Comparison of ENCODE assay signal across 9 cellular contexts in genomic region chr16:29876186-29876577, GRCh38. TPM values are rescaled to one million over a fixed set of nuclear protein-coding genes. Genes with fewer than 3 reads are reported as not detected.
A peak's percentile ranks its signal among the peaks of the same experiment; 100 is the strongest.
DNase-seq lines count a peak whose midpoint lies in the region; FAIRE-seq and TF ChIP-seq lines count a peak whose summit lies in the region.
"Had no signal": no experiment of that assay in that cellular context is flagged by ENCODE, and none has a peak within 500 bp of the region (broad histone marks: within the 10 kb centered on the region; RNA-seq: fewer than 3 reads in every experiment).

No MANE protein-coding gene starts in this region.

- no peak for FAIRE-seq in urothelium cell line (lab: Jason Lieb, UNC)

- peak overlapping the region; percentile 62; the same call in 1 of the 2 replicates for H2AFZ ChIP-seq in KMS-11 (ENCODE audit: low read depth)
- no peak overlapping the region for H2AFZ ChIP-seq in osteoblast (ENCODE audit: low read length)

- no peak overlapping the region for H3K9ac ChIP-seq in KMS-11

- no peaks in the 10 kb centered on the region for H3K79me2 ChIP-seq in KMS-11 (ENCODE audit: insufficient read depth, low read depth)
- H3K79me2 ChIP-seq in osteoblast (ENCODE audit: insufficient read depth, low read length): no peaks in the 10 kb centered on the region

- peak overlapping the region; percentile 38 to 88 (median 80) for H3K4me3 Mint-ChIP-seq in CD4-positive, alpha-beta memory T cell
- H3K4me3 Mint-ChIP-seq in endothelial cell (ENCODE audit: unreplicated experiment): peak overlapping the region; percentile 77

- no peaks in the 10 kb centered on the region for H4K20me1 ChIP-seq in KMS-11 (ENCODE audit: insufficient read depth)
- H4K20me1 ChIP-seq in osteoblast (ENCODE audit: insufficient read depth, low read length): no peaks in the 10 kb centered on the region

- H3K4me1 Mint-ChIP-seq in CD4-positive, alpha-beta memory T cell: peaks cover 3 to 21% (median 14%) of the 10 kb centered on the region in 4 donors
- peaks cover 4% of the 10 kb centered on the region for H3K4me1 Mint-ChIP-seq in endothelial cell (ENCODE audit: unreplicated experiment)

- H3K27me3 Mint-ChIP-seq in CD4-positive, alpha-beta memory T cell: peaks cover 12 to 23% of the 10 kb centered on the region in 2 donors
- H3K27me3 Mint-ChIP-seq in endothelial cell (ENCODE audit: unreplicated experiment): peaks cover 6% of the 10 kb centered on the region

- no peak overlapping the region for H3K4me2 ChIP-seq in KMS-11
- peak overlapping the region; percentile 67 for H3K4me2 ChIP-seq in osteoblast (ENCODE audit: insufficient read depth, low read length)

- peaks cover 0 to 1% (median 0%) of the 10 kb centered on the region in 8 donors for H3K9me3 Mint-ChIP-seq in CD4-positive, alpha-beta memory T cell
- no peaks in the 10 kb centered on the region for H3K9me3 Mint-ChIP-seq in endothelial cell (ENCODE audit: unreplicated experiment)

- TF ChIP-seq CTCF in KMS-11 (conservative IDR thresholded peaks at IDR 0.05; ENCODE audit: low read depth, low read length): no peak
- TF ChIP-seq CTCF in endothelial cell (IDR thresholded peaks at IDR 0.05; ENCODE audit: unreplicated experiment): no peak
- TF ChIP-seq CTCF in osteoblast (IDR thresholded peaks at IDR 0.05; ENCODE audit: extremely low read depth, low read depth, low read length): no peak
- TF ChIP-seq CTCF in GM20000 (IDR thresholded peaks at IDR 0.05; ENCODE audit: extremely low read depth, missing control alignments): no peak

- peak overlapping the region in 1 of 7 donors; percentile 35 for H3K27ac Mint-ChIP-seq in CD4-positive, alpha-beta memory T cell
- H3K27ac Mint-ChIP-seq in endothelial cell (ENCODE audit: unreplicated experiment): no peak overlapping the region

- H3K27ac ChIP-seq in CD4-positive, alpha-beta memory T cell (ENCODE audit: low read depth, low read length): no peak overlapping the region
- H3K27ac ChIP-seq in KMS-11: no peak overlapping the region
- no peak overlapping the region for H3K27ac ChIP-seq in osteoblast (ENCODE audit: low read depth, low read length)

- CTCF ChIA-PET in CD4-positive, alpha-beta memory T cell (lab: Charles Lee; ENCODE audit: partially characterized antibody): interaction anchor here (1.3 kb wide), 1 partner anchor 28 kb away, joined by 3 read pairs; no protein-coding TSS in a partner anchor

- H3K4me1 ChIP-seq in CD4-positive, alpha-beta memory T cell (ENCODE audit: insufficient read depth, low read length): peaks cover 14% of the 10 kb centered on the region
- H3K4me1 ChIP-seq in KMS-11 (ENCODE audit: low read depth, poor library complexity, severe bottlenecking) (no peaks in the 10 kb centered on the region), osteoblast (ENCODE audit: insufficient read depth, low read length) (no peaks in the 10 kb centered on the region)

- no peaks in the 10 kb centered on the region for H3K36me3 ChIP-seq in CD4-positive, alpha-beta memory T cell (ENCODE audit: insufficient read depth, low read length)
- no peaks in the 10 kb centered on the region for H3K36me3 ChIP-seq in KMS-11 (ENCODE audit: insufficient read depth)
- H3K36me3 ChIP-seq in osteoblast (ENCODE audit: insufficient read depth, low read length): no peaks in the 10 kb centered on the region

- no peaks in the 10 kb centered on the region for H3K9me3 ChIP-seq in CD4-positive, alpha-beta memory T cell (ENCODE audit: control insufficient read depth in 1 of 2, low read length in 2 of 2)
- no peaks in the 10 kb centered on the region for H3K9me3 ChIP-seq in osteoblast (ENCODE audit: low read depth, low read length)

- POLR2A ChIA-PET in CD4-positive, alpha-beta memory T cell (lab: Charles Lee; ENCODE audit: partially characterized antibody): interaction anchor here (1.5 kb wide), 1 partner anchor 13 kb away, joined by 3 read pairs; the partner anchor contains the start of gene CDIPT

- intact Hi-C loops in CD4-positive, alpha-beta memory T cell (cut with micrococcal nuclease): loop anchor here (1.0 kb wide), 1 partner anchor 13 kb away; the partner anchor contains the start of gene CDIPT

- no peaks in the 10 kb centered on the region for H3K36me3 Mint-ChIP-seq in CD4-positive, alpha-beta memory T cell
- H3K36me3 Mint-ChIP-seq in endothelial cell (ENCODE audit: low read depth, unreplicated experiment): peaks cover 3% of the 10 kb centered on the region

- DNase-seq in CD4-positive, alpha-beta memory T cell: no peak
- no peak for DNase-seq in endothelial cell (ENCODE audit: low spot score)
- peak; percentile 67 for DNase-seq in osteoblast (ENCODE audit: insufficient read length, low spot score, missing footprints)
- DNase-seq in GM20000 (ENCODE audit: low spot score): no peak
- no peak for DNase-seq in hepatic stellate cell (ENCODE audit: low spot score)
- no peak for DNase-seq in DMS 273 treated with DMSO at 0.1 percent for 48 hours (lab: John Stamatoyannopoulos, UW)
- DNase-seq in urothelium cell line (ENCODE audit: low spot score): no peak
- DNase-seq: NCI-H526 had no signal

- H3K4me3 ChIP-seq in CD4-positive, alpha-beta memory T cell (ENCODE audit: low read length in 2 of 2): peak overlapping the region in 1 of 2 donors; percentile 38
- H3K4me3 ChIP-seq in KMS-11 (IDR thresholded peaks at IDR 0.05; ENCODE audit: insufficient read depth, low read depth, low read length) (no peak overlapping the region), osteoblast (ENCODE audit: insufficient read depth, low read length) (peak overlapping the region; percentile 43)

- peaks cover 8% of the 10 kb centered on the region for H3K27me3 ChIP-seq in CD4-positive, alpha-beta memory T cell (ENCODE audit: insufficient read depth, low read length)
- H3K27me3 ChIP-seq in KMS-11 (ENCODE audit: insufficient read depth, low read depth): peaks cover 15% of the 10 kb centered on the region; the same call in 1 of the 2 replicates
- H3K27me3 ChIP-seq in osteoblast (ENCODE audit: insufficient read depth, low read length): peaks cover 28% of the 10 kb centered on the region

RNA-seq across cellular contexts. Expression of gene CDIPT, which starts 13.2 kb away (rescaled TPM):
- 10 to 100 TPM; 76.2 to 79.8 TPM for total RNA-seq in CD4-positive, alpha-beta memory T cell
- 100 to 1,000 TPM in 1 of 2 donors, 10 to 100 TPM in 1; 87.2 to 123 TPM for polyA plus RNA-seq in CD4-positive, alpha-beta memory T cell
- total RNA-seq in endothelial cell (ENCODE audit: unreplicated experiment): 85.0 TPM
- total RNA-seq in osteoblast: 105 and 107 TPM in 2 replicates

RNA-seq across cellular contexts. Expression of gene SEZ6L2, which starts 23.2 kb away (rescaled TPM):
- total RNA-seq in CD4-positive, alpha-beta memory T cell: under 1 TPM in 1 of 2 experiments, not detected in 1; 0.70 TPM
- polyA plus RNA-seq in CD4-positive, alpha-beta memory T cell: not detected
- total RNA-seq in endothelial cell (ENCODE audit: unreplicated experiment) (34.2 TPM), osteoblast (1.5 and 2.9 TPM in 2 replicates)

RNA-seq across cellular contexts. Expression of gene ASPHD1, which starts 24.1 kb away (rescaled TPM):
- total RNA-seq in CD4-positive, alpha-beta memory T cell: not detected
- polyA plus RNA-seq in CD4-positive, alpha-beta memory T cell: not detected
- total RNA-seq in endothelial cell (ENCODE audit: unreplicated experiment): 3.0 TPM
- total RNA-seq in osteoblast: 0.88 and 1.8 TPM in 2 replicates

RNA-seq across cellular contexts. Expression of gene KCTD13, which starts 49.8 kb away (rescaled TPM):
- total RNA-seq in CD4-positive, alpha-beta memory T cell: 10 to 100 TPM; 85.7 to 87.3 TPM
- 10 to 100 TPM in 1 of 2 donors, 1 to 10 TPM in 1; 6.0 to 16.3 TPM for polyA plus RNA-seq in CD4-positive, alpha-beta memory T cell
- total RNA-seq in endothelial cell (ENCODE audit: unreplicated experiment) (25.8 TPM), osteoblast (8.5 and 11.9 TPM in 2 replicates)

RNA-seq across cellular contexts. Expression of gene MVP, which starts 55.9 kb away (rescaled TPM):
- 100 to 1,000 TPM; 145 to 146 TPM for total RNA-seq in CD4-positive, alpha-beta memory T cell
- 100 to 1,000 TPM; 172 to 187 TPM for polyA plus RNA-seq in CD4-positive, alpha-beta memory T cell
- total RNA-seq in endothelial cell (ENCODE audit: unreplicated experiment) (2.0 TPM), osteoblast (273 and 274 TPM in 2 replicates)
